ENCODE assay signal across 4 cellular contexts in the genomic region with DNA sequence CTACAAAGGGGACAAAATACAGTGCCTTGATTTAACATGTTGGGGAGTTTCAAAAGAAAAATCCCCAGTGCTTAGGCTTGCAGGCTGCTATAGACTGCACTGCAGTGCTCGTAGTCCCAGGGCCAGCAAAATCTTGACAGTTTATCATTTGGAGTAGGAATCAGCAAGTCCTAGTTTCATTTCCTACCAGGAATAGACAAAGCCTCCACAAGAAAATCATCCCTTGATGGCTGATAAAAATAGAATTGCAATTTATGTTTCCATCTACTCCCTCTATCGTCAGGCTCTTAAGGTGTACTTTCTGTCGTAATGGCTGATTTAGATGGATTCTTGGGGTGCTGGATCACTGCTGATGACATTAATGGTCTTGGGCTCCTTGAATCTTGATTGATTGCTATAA.
"Had no signal": no experiment of that assay in that cellular context is flagged by ENCODE, and none has a peak within 500 bp of the region (broad histone marks: within the 10 kb centered on the region; RNA-seq: fewer than 3 reads in every experiment).

No MANE protein-coding gene starts in this region.

- H3K36me3 ChIP-seq: HAP-1 had no signal

- H3K9ac ChIP-seq: GM23248 had no signal

- H2AFZ ChIP-seq: GM23248, GM23338 had no signal

- H3K4me3 ChIP-seq: GM23248, GM23338, HAP-1 had no signal

- H3K9me3 ChIP-seq: HAP-1 had no signal

- ATAC-seq: GM23338, HCT116 had no signal

- H3K27ac ChIP-seq: GM23248 had no signal

- H3K4me2 ChIP-seq: GM23338 had no signal
